ENCODE assay signal across 2 cellular contexts in the genomic region with DNA sequence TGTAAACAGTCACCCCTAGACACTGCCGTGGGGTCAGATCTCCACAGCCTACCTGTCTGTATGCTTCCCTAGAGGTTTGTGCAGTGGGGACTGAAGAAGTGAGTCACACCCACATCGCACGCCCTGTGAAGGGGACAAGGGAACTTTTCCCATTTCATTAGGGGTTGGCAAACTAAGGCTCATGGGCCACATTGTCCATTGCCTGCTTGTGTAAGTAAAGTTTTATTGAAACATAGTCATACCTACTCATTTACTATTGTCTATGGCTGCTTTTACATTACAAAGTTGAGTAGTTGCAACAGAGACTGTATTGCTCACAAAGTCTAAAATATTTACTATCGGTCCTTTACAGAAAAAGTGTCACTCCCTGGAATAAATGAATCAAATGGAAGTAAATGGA.
TF ChIP-seq lines count a peak whose summit lies in the region.

No MANE protein-coding gene starts in this region.

TF ChIP-seq in HepG2, 621 proteins besides CTCF, POLR2A, EP300 and RAD21:
- TF ChIP-seq, protein P1, sequence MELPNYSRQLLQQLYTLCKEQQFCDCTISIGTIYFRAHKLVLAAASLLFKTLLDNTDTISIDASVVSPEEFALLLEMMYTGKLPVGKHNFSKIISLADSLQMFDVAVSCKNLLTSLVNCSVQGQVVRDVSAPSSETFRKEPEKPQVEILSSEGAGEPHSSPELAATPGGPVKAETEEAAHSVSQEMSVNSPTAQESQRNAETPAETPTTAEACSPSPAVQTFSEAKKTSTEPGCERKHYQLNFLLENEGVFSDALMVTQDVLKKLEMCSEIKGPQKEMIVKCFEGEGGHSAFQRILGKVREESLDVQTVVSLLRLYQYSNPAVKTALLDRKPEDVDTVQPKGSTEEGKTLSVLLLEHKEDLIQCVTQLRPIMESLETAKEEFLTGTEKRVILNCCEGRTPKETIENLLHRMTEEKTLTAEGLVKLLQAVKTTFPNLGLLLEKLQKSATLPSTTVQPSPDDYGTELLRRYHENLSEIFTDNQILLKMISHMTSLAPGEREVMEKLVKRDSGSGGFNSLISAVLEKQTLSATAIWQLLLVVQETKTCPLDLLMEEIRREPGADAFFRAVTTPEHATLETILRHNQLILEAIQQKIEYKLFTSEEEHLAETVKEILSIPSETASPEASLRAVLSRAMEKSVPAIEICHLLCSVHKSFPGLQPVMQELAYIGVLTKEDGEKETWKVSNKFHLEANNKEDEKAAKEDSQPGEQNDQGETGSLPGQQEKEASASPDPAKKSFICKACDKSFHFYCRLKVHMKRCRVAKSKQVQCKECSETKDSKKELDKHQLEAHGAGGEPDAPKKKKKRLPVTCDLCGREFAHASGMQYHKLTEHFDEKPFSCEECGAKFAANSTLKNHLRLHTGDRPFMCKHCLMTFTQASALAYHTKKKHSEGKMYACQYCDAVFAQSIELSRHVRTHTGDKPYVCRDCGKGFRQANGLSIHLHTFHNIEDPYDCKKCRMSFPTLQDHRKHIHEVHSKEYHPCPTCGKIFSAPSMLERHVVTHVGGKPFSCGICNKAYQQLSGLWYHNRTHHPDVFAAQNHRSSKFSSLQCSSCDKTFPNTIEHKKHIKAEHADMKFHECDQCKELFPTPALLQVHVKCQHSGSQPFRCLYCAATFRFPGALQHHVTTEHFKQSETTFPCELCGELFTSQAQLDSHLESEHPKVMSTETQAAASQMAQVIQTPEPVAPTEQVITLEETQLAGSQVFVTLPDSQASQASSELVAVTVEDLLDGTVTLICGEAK (IDR thresholded peaks at IDR 0.05): no peak
- TF ChIP-seq, protein P1 (CRISPR knock-in tag; IDR thresholded peaks at IDR 0.05): peak; percentile 90; the same call in 1 of the 2 replicates
- TF ChIP-seq CEBPB (IDR thresholded peaks at IDR 0.05; ENCODE audit: borderline replicate concordance, low read depth, low read length): no peak

TF ChIP-seq in GM12878, 131 proteins besides CTCF, POLR2A, EP300 and RAD21:
- no peak for TF ChIP-seq EZH2 (IDR thresholded peaks at IDR 0.05; ENCODE audit: borderline replicate concordance, control insufficient read depth, low read depth, low read length)
- TF ChIP-seq, protein P1 (IDR thresholded peaks at IDR 0.05; ENCODE audit: borderline replicate concordance): peak; percentile 69
